In genomic region chr16:1767116-1767994, GRCh38 we compare ENCODE assay signal across 31 cellular contexts.
"Had no signal": no experiment of that assay in that cellular context is flagged by ENCODE, and none has a peak within 500 bp of the region (broad histone marks: within the 10 kb centered on the region; RNA-seq: fewer than 3 reads in every experiment).

No MANE protein-coding gene starts in this region.

- DNase-seq: activated CD4-positive, alpha-beta T cell treated with anti-CD3 and anti-CD28 coated beads for 36 hours; activated CD4-positive, alpha-beta T cell treated with anti-CD3 and anti-CD28 coated beads, Interleukin-2, amount 50 U/mL, for 48 hours; activated CD4-positive, CD25-positive, alpha-beta regulatory T cell; activated CD8-positive, alpha-beta memory T cell treated with anti-CD3 and anti-CD28 coated beads for 24 hours; activated gamma-delta T cell; activated naive CD4-positive, alpha-beta T cell treated with anti-CD3 and anti-CD28 coated beads, Interleukin-2, amount 50 U/mL, for 16 hours; activated naive CD8-positive, alpha-beta T cell treated with anti-CD3 and anti-CD28 coated beads, Interleukin-2, amount 50 U/mL, for 24 hours; activated T-cell treated with anti-CD3 and anti-CD28 coated beads, Interleukin-2, amount 50 U/mL, for 1 hour; amygdala; central memory CD4-positive, alpha-beta T cell; islet precursor cell; left ventricle myocardium inferior; mesendoderm; sigmoid colon; small intestine; stimulated activated CD4-positive, alpha-beta T cell treated with anti-CD3 and anti-CD28 coated beads, Interleukin-1b, Interleukin-23, amount 100 ng/mL, for 48 hours; stimulated activated CD4-positive, alpha-beta T cell treated with anti-CD3 and anti-CD28 coated beads, Interleukin-4, amount 100 ng/mL, for 4 hours; stimulated activated CD8-positive, alpha-beta memory T cell treated with anti-CD3 and anti-CD28 coated beads, Interleukin-4, amount 100 ng/mL, for 48 hours; stimulated activated naive CD4-positive, alpha-beta T cell; T-helper 1 cell; tibial artery; upper lobe of right lung had no signal

- H3K27me3 ChIP-seq: breast epithelium, gastroesophageal sphincter, hepatocyte, ovary, sigmoid colon, suprapubic skin, tibial artery, upper lobe of right lung had no signal

- H3K27ac ChIP-seq: breast epithelium, gastroesophageal sphincter, hepatocyte, left ventricle myocardium inferior, ovary, sigmoid colon, suprapubic skin, tibial artery, upper lobe of right lung had no signal

- H3K27me3 Mint-ChIP-seq: activated CD4-positive, alpha-beta T cell treated with anti-CD3 and anti-CD28 coated beads for 36 hours; activated naive CD8-positive, alpha-beta T cell treated with anti-CD3 and anti-CD28 coated beads, Interleukin-2, amount 50 U/mL, for 24 hours; progenitor cell of endocrine pancreas had no signal

- H3K4me3 ChIP-seq: breast epithelium, gastroesophageal sphincter, hepatocyte, left ventricle myocardium inferior, lung, ovary, sigmoid colon, suprapubic skin, tibial artery, upper lobe of right lung had no signal

- H3K9me3 Mint-ChIP-seq: activated naive CD8-positive, alpha-beta T cell treated with anti-CD3 and anti-CD28 coated beads, Interleukin-2, amount 50 U/mL, for 24 hours; nephron had no signal

- ATAC-seq: activated CD4-positive, alpha-beta T cell treated with anti-CD3 and anti-CD28 coated beads for 36 hours; activated naive CD8-positive, alpha-beta T cell treated with anti-CD3 and anti-CD28 coated beads, Interleukin-2, amount 50 U/mL, for 24 hours; gastroesophageal sphincter; upper lobe of right lung had no signal

- H3K27ac Mint-ChIP-seq: activated CD4-positive, alpha-beta T cell treated with anti-CD3 and anti-CD28 coated beads for 36 hours; activated naive CD8-positive, alpha-beta T cell treated with anti-CD3 and anti-CD28 coated beads, Interleukin-2, amount 50 U/mL, for 24 hours; nephron; progenitor cell of endocrine pancreas had no signal

- H2AFZ ChIP-seq: hepatocyte had no signal

- FAIRE-seq: endothelial cell of umbilical vein, small intestine had no signal

- H3K4me3 Mint-ChIP-seq: activated CD4-positive, alpha-beta T cell treated with anti-CD3 and anti-CD28 coated beads for 36 hours; activated naive CD8-positive, alpha-beta T cell treated with anti-CD3 and anti-CD28 coated beads, Interleukin-2, amount 50 U/mL, for 24 hours had no signal

- H3K9me3 ChIP-seq: breast epithelium, gastroesophageal sphincter, left ventricle myocardium inferior, ovary, sigmoid colon, suprapubic skin, tibial artery, upper lobe of right lung had no signal

- H3K36me3 ChIP-seq: ovary had no signal

- H3K4me2 ChIP-seq: hepatocyte had no signal
